In genomic region chr11:13335319-13335718, GRCh38 we compare ENCODE assay signal across 8 cellular contexts. TPM values are rescaled to one million over a fixed set of nuclear protein-coding genes. Genes with fewer than 3 reads are reported as not detected.
DNase-seq lines count a peak whose midpoint lies in the region; ATAC-seq, FAIRE-seq and TF ChIP-seq lines count a peak whose summit lies in the region.

No MANE protein-coding gene starts in this region.

- H3K36me3 ChIP-seq in HepG2 (replicated peaks in 1 of 2; ENCODE audit: control insufficient read depth in 1 of 2, insufficient read depth in 2 of 2, low read length in 2 of 2) = no peaks in the 10 kb centered on the region

- no peak overlapping the region for H3K27ac ChIP-seq in HepG2 (ENCODE audit: extremely low read length, insufficient read depth, low read length)

- CTCF ChIA-PET in WTC11 (lab: Charles Lee) = interaction anchor here (0.5 to 3.3 kb wide), 39 partner anchors 9 to 421 kb away, joined by 3 to 38 read pairs (median 5); no protein-coding TSS in a partner anchor
- CTCF ChIA-PET in HepG2 (lab: Yijun Ruan, JAX; ENCODE audit: low intra/inter-chr PET ratio, low total read pairs) = interaction anchor here (1.2 to 1.8 kb wide), 3 partner anchors 8 to 125 kb away, joined by 3 to 8 read pairs (median 4); no protein-coding TSS in a partner anchor

- POLR2A ChIA-PET in WTC11 (lab: Charles Lee) (no interaction called here), HepG2 (lab: Yijun Ruan, JAX) (no interaction called here)

- no peak overlapping the region for H3K4me2 ChIP-seq in HepG2 (ENCODE audit: low read depth, low read length)

- H3K9ac ChIP-seq in HepG2 (ENCODE audit: insufficient read depth, low read depth, low read length) = no peak overlapping the region

- DNase-seq in NCI-H2227 (lab: John Stamatoyannopoulos, UW; ENCODE audit: unreplicated experiment) = peak; percentile 39
- DNase-seq in WTC11 (ENCODE audit: low spot score) = peak; percentile 83
- DNase-seq in central memory CD4-positive, alpha-beta T cell = peak; percentile 73
- DNase-seq in HepG2 (ENCODE audit: low spot score) = peak; percentile 49
- DNase-seq in stimulated activated CD8-positive, alpha-beta memory T cell treated with anti-CD3 and anti-CD28 coated beads, Interleukin-12 subunit alpha, Interleukin-12 subunit beta, amount 100 ng/mL, for 24 hours (ENCODE audit: extremely low read depth) = peak; percentile 16
- DNase-seq in OCI-M2 (lab: John Stamatoyannopoulos, UW; ENCODE audit: unreplicated experiment) = no peak

- no peaks in the 10 kb centered on the region for H3K36me3 Mint-ChIP-seq in WTC11

- H3K4me1 ChIP-seq in HepG2 (ENCODE audit: insufficient read depth, low read length) = peaks cover 39% of the 10 kb centered on the region

- no peak overlapping the region for H3K4me3 ChIP-seq in HepG2 (replicated peaks in 1 of 3; ENCODE audit: insufficient read depth in 1 of 3, low read depth in 2 of 3, low read length in 3 of 3)

- H3K4me3 Mint-ChIP-seq in WTC11 = no peak overlapping the region

- H3K9me3 Mint-ChIP-seq in WTC11 = no peaks in the 10 kb centered on the region

- H3K27me3 Mint-ChIP-seq in WTC11 (ENCODE audit: low read depth) = no peaks in the 10 kb centered on the region

- intact Hi-C loops in HepG2 (cut with micrococcal nuclease; ENCODE audit: unreplicated experiment) = loop anchor here (2.0 to 10.0 kb wide), 2 partner anchors 61 to 125 kb away; partner anchors contain the start of gene BMAL1

- no peaks in the 10 kb centered on the region for H3K4me1 Mint-ChIP-seq in WTC11

- no peaks in the 10 kb centered on the region; a peak in 1 of 5 replicates for H3K27me3 ChIP-seq in HepG2 (ENCODE audit: control insufficient read depth in 1 of 2, insufficient read depth in 2 of 2, low read length in 2 of 2)

- TF ChIP-seq POLR2A in HepG2 (IDR thresholded peaks at IDR 0.05; ENCODE audit: insufficient read depth in 1 of 2, low read depth in 2 of 2, low read length in 2 of 2) = no peak

- in situ Hi-C loops in HepG2 (cut with HindIII; ENCODE audit: extremely low pct_ligation_motif_present, low pct_unique_long_range_greater_than_20kb) = no loop called here

- no peaks in the 10 kb centered on the region for H4K20me1 ChIP-seq in HepG2 (ENCODE audit: insufficient read depth, low read length)

- TF ChIP-seq CTCF in GM12872 (IDR thresholded peaks at IDR 0.05; ENCODE audit: insufficient read depth, low read depth, low read length) (peak; percentile 83), WTC11 (IDR thresholded peaks at IDR 0.05) (peak; percentile 79), HepG2 (CRISPR knock-in tag; IDR thresholded peaks at IDR 0.05) (peak; percentile 81)

- no peak for TF ChIP-seq RAD21 in HepG2 (CRISPR knock-in tag; IDR thresholded peaks at IDR 0.05)

- no peaks in the 10 kb centered on the region for H3K79me2 ChIP-seq in HepG2 (ENCODE audit: insufficient read depth, low read length)

- TF ChIP-seq EP300 in HepG2 (IDR thresholded peaks at IDR 0.05; ENCODE audit: low read depth in 2 of 2, low read length in 2 of 2) (no peak), HepG2 (CRISPR knock-in tag; IDR thresholded peaks at IDR 0.05; ENCODE audit: borderline replicate concordance) (no peak)

- no peak overlapping the region for H2AFZ ChIP-seq in HepG2 (ENCODE audit: low read length)

- ATAC-seq in HG02885 (IDR thresholded peaks at IDR 0.05; ENCODE audit: poor library complexity, unreplicated experiment) = peak; percentile 70
- peak; percentile 94 for ATAC-seq in WTC11
- ATAC-seq in HepG2 = peak; percentile 71

- no TSS peak for BruUV-seq in HepG2 (replicated peaks; lab: Mats Ljungman, UMichigan)

- peak; percentile 42 for FAIRE-seq in HepG2 (lab: Jason Lieb, UNC)

- 18% methylated on average over 5 of the region's 5 CpGs for WGBS in HepG2 (ENCODE audit: low lambda C conversion rate)

- no peak overlapping the region for H3K27ac Mint-ChIP-seq in WTC11

- no peaks in the 10 kb centered on the region for H3K9me3 ChIP-seq in HepG2 (ENCODE audit: low read length)

TF ChIP-seq in WTC11, 78 proteins besides CTCF, POLR2A, EP300 and RAD21 (continues in another document):
- TF ChIP-seq SMAD4 (CRISPR knock-in tag; IDR thresholded peaks at IDR 0.05) (no peak), STAT6 (CRISPR knock-in tag; conservative IDR thresholded peaks at IDR 0.05; ENCODE audit: low read depth) (no peak), FOXP1 (CRISPR knock-in tag; IDR thresholded peaks at IDR 0.05; ENCODE audit: borderline replicate concordance) (no peak), NFYB (CRISPR knock-in tag; conservative IDR thresholded peaks at IDR 0.05; ENCODE audit: low read depth) (no peak), OVOL2 (CRISPR knock-in tag; IDR thresholded peaks at IDR 0.05; ENCODE audit: borderline replicate concordance) (no peak), CREM (CRISPR knock-in tag; IDR thresholded peaks at IDR 0.05) (no peak)

TF ChIP-seq in HepG2, 621 proteins besides CTCF, POLR2A, EP300 and RAD21:
- TF ChIP-seq SMC3 (IDR thresholded peaks at IDR 0.05; ENCODE audit: low read length) (peak; percentile 66), TEAD3 (CRISPR knock-in tag; optimal IDR thresholded peaks at IDR 0.05; ENCODE audit: borderline replicate concordance) (peak; percentile 45), STAG1 (CRISPR knock-in tag; IDR thresholded peaks at IDR 0.05) (peak; percentile 71), AGO2 (optimal IDR thresholded peaks at IDR 0.05; ENCODE audit: low read depth, low read length) (no peak)
- TF ChIP-seq, protein P1, sequence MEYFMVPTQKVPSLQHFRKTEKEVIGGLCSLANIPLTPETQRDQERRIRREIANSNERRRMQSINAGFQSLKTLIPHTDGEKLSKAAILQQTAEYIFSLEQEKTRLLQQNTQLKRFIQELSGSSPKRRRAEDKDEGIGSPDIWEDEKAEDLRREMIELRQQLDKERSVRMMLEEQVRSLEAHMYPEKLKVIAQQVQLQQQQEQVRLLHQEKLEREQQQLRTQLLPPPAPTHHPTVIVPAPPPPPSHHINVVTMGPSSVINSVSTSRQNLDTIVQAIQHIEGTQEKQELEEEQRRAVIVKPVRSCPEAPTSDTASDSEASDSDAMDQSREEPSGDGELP (IDR thresholded peaks at IDR 0.05; ENCODE audit: borderline replicate concordance, low read depth) = no peak
TF ChIP-seq in HepG2: peak in this region for 3.

RNA-seq across cellular contexts. Expression of gene BMAL1, which starts 57.7 kb away (rescaled TPM):
- 5.1 to 8.3 TPM (median 8.1 TPM) in 3 replicates for total RNA-seq in WTC11 (2021)
- 4.8 and 5.0 TPM in 2 replicates for total RNA-seq in HepG2 (2016; rRNA removed; fragmentation: Illumina TruSeq; extraction: Trizol)
- 1.9 and 3.3 TPM in 2 replicates for total RNA-seq in HepG2 (2016; cell fraction: cytosol; rRNA removed; fragmentation: Illumina TruSeq; extraction: Trizol; ENCODE audit: low read depth)
- 4.8 and 5.5 TPM in 2 replicates for total RNA-seq in HepG2 (2016; cell fraction: insoluble cytoplasmic fraction; rRNA removed; fragmentation: Illumina TruSeq; extraction: Trizol)
- total RNA-seq in HepG2 (2016; cell fraction: membrane; rRNA removed; fragmentation: Illumina TruSeq; extraction: Trizol) = 5.3 and 5.5 TPM in 2 replicates
- total RNA-seq in HepG2 (2016; cell fraction: nucleus; rRNA removed; fragmentation: Illumina TruSeq; extraction: Trizol) = 5.3 and 7.6 TPM in 2 replicates
- polyA plus RNA-seq in HepG2 (2011; rRNA removed) = 3.3 and 4.5 TPM in 2 replicates
- polyA plus RNA-seq in HepG2 (2011; cell fraction: cytosol; rRNA removed) = 2.1 and 2.8 TPM in 2 replicates
- polyA plus RNA-seq in HepG2 (2011; cell fraction: nucleus; rRNA removed) = 4.7 and 5.0 TPM in 2 replicates
- polyA plus RNA-seq in HepG2 (2012) = 5.6 and 6.9 TPM in 2 replicates
- polyA plus RNA-seq in HepG2 (2016; cell fraction: cytosol; fragmentation: Illumina TruSeq; extraction: Trizol; ENCODE audit: low read depth) = 1.5 and 2.8 TPM in 2 replicates
- polyA plus RNA-seq in HepG2 (2016; cell fraction: insoluble cytoplasmic fraction; fragmentation: Illumina TruSeq; extraction: Trizol; ENCODE audit: low read depth) = 3.8 and 4.8 TPM in 2 replicates
- polyA plus RNA-seq in HepG2 (2016; cell fraction: membrane; fragmentation: Illumina TruSeq; extraction: Trizol; ENCODE audit: low read depth) = 3.2 and 5.1 TPM in 2 replicates
- polyA plus RNA-seq in HepG2 (2016; cell fraction: nucleus; fragmentation: Illumina TruSeq; extraction: Trizol; ENCODE audit: insufficient read depth, low read depth) = 5.1 and 8.2 TPM in 2 replicates
- 5.9 and 21.3 TPM in 2 replicates for polyA minus RNA-seq in HepG2 (2011; rRNA and poly(A)+ RNA removed; ENCODE audit: low replicate concordance)
- 3.9 and 8.9 TPM in 2 replicates for polyA minus RNA-seq in HepG2 (2011; cell fraction: cytosol; rRNA and poly(A)+ RNA removed)
- 9.0 and 14.3 TPM in 2 replicates for polyA minus RNA-seq in HepG2 (2011; cell fraction: nucleus; rRNA and poly(A)+ RNA removed)
